ENCODE assay signal across 20 cellular contexts in the genomic region with DNA sequence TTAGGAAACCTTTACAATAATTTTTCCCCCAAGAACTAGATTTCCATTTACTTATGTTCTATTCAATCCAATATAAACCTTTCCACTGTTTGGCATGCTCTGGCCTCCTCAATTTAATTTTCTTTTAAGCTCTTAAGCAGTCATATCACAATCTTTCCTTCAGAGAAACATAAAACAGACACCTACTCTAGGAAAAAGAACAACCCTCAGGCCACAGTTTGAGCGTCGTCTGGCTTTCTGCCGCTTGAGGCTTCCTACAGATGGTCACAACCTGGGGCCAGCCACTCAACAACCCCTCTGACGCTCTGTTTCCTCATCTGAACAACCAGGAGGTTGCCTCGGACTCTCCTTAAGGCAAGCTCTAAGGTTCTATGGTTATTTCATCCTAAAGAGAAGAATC.
"Had no signal": no experiment of that assay in that cellular context is flagged by ENCODE, and none has a peak within 500 bp of the region (broad histone marks: within the 10 kb centered on the region; RNA-seq: fewer than 3 reads in every experiment).

No MANE protein-coding gene starts in this region.

- H3K4me3 ChIP-seq: ascending aorta, body of pancreas, K562, SJSA1 had no signal

- H3K27ac ChIP-seq: ascending aorta, body of pancreas, SJSA1 had no signal

- H3K4me1 ChIP-seq: ascending aorta, SJSA1 had no signal

- DNase-seq: activated CD4-positive, alpha-beta T cell treated with anti-CD3 and anti-CD28 coated beads for 4 hours; activated CD8-positive, alpha-beta memory T cell treated with anti-CD3 and anti-CD28 coated beads, Interleukin-2, amount 50 U/mL, for 4 hours; activated CD8-positive, alpha-beta T cell treated with anti-CD3 and anti-CD28 coated beads for 36 hours; activated effector memory CD4-positive, alpha-beta T cell treated with Interleukin-2 at 50 U/mL for 16 hours; activated naive CD4-positive, alpha-beta T cell; body of pancreas; central memory CD4-positive, alpha-beta T cell; Karpas-422; NCI-H1105 treated with DMSO at 0.1 percent for 48 hours; NCI-H1436 treated with DMSO at 0.1 percent for 48 hours; NCI-H187; NCI-H2081; NCI-H446; NCI-H524; PC-3; SHP77; T-cell had no signal

- H3K36me3 ChIP-seq: ascending aorta, SJSA1 had no signal

- H3K27me3 ChIP-seq: ascending aorta, body of pancreas had no signal

- H3K9me3 ChIP-seq: ascending aorta, body of pancreas, SJSA1 had no signal
